24 cellular contexts compared by ENCODE assay signal in genomic region chr6:6729971-6730370, GRCh38.
"Had no signal": no experiment of that assay in that cellular context is flagged by ENCODE, and none has a peak within 500 bp of the region (broad histone marks: within the 10 kb centered on the region; RNA-seq: fewer than 3 reads in every experiment).

No MANE protein-coding gene starts in this region.

- H3K27ac Mint-ChIP-seq: activated CD4-positive, alpha-beta T cell treated with anti-CD3 and anti-CD28 coated beads for 36 hours; activated CD8-positive, alpha-beta memory T cell treated with anti-CD3 and anti-CD28 coated beads, Interleukin-2, amount 10 ng/mL, durations not matched to agents 7 days and 5 days; activated CD8-positive, alpha-beta T cell treated with anti-CD3 and anti-CD28 coated beads, Interleukin-2, amount 10 ng/mL, durations not matched to agents 7 days and 5 days; natural killer cell; neural progenitor cell had no signal

- H3K36me3 Mint-ChIP-seq: activated CD8-positive, alpha-beta memory T cell treated with anti-CD3 and anti-CD28 coated beads, Interleukin-2, amount 10 ng/mL, durations not matched to agents 7 days and 5 days; activated naive CD4-positive, alpha-beta T cell treated with anti-CD3 and anti-CD28 coated beads, Interleukin-2, amount 50 U/mL, for 72 hours; natural killer cell; neural progenitor cell had no signal

- H3K4me3 Mint-ChIP-seq: activated CD4-positive, alpha-beta T cell treated with anti-CD3 and anti-CD28 coated beads for 36 hours; activated CD8-positive, alpha-beta memory T cell treated with anti-CD3 and anti-CD28 coated beads, Interleukin-2, amount 10 ng/mL, durations not matched to agents 7 days and 5 days; activated CD8-positive, alpha-beta T cell treated with anti-CD3 and anti-CD28 coated beads, Interleukin-2, amount 10 ng/mL, durations not matched to agents 7 days and 5 days; natural killer cell; neural progenitor cell had no signal

- H3K9me3 ChIP-seq: esophagus squamous epithelium, heart right ventricle, right lobe of liver, thoracic aorta had no signal

- H3K9me3 Mint-ChIP-seq: activated naive CD4-positive, alpha-beta T cell treated with anti-CD3 and anti-CD28 coated beads, Interleukin-2, amount 50 U/mL, for 72 hours; natural killer cell had no signal

- ATAC-seq: activated CD4-positive, alpha-beta T cell treated with anti-CD3 and anti-CD28 coated beads for 36 hours; activated CD8-positive, alpha-beta memory T cell treated with anti-CD3 and anti-CD28 coated beads, Interleukin-2, amount 10 ng/mL, durations not matched to agents 7 days and 5 days; activated CD8-positive, alpha-beta T cell treated with anti-CD3 and anti-CD28 coated beads, Interleukin-2, amount 10 ng/mL, durations not matched to agents 7 days and 5 days; activated naive CD4-positive, alpha-beta T cell treated with anti-CD3 and anti-CD28 coated beads, Interleukin-2, amount 50 U/mL, for 72 hours; natural killer cell; right lobe of liver; stimulated activated naive CD8-positive, alpha-beta T cell treated with anti-CD3 and anti-CD28 coated beads, Interleukin-15, Interleukin-2, amounts not matched to agents 100 U/mL and 50 U/mL, for 24 hours had no signal

- H3K9ac ChIP-seq: neural progenitor cell had no signal

- H2AFZ ChIP-seq: neural progenitor cell had no signal

- H3K4me3 ChIP-seq: esophagus squamous epithelium, heart right ventricle, neural progenitor cell, right lobe of liver, thoracic aorta had no signal

- H3K4me2 ChIP-seq: neural progenitor cell had no signal

- H3K27ac ChIP-seq: epithelial cell of prostate, foreskin keratinocyte, neural progenitor cell, right lobe of liver, thoracic aorta had no signal

- H3K36me3 ChIP-seq: esophagus squamous epithelium, heart right ventricle, neural progenitor cell, right lobe of liver, thoracic aorta had no signal

- FAIRE-seq: colon, endometrium, urothelium cell line had no signal

- DNase-seq: activated CD4-positive, alpha-beta T cell treated with anti-CD3 and anti-CD28 coated beads for 36 hours; activated CD4-positive, CD25-positive, alpha-beta regulatory T cell; activated CD8-positive, alpha-beta memory T cell treated with anti-CD3 and anti-CD28 coated beads, Interleukin-2, amount 10 ng/mL, durations not matched to agents 7 days and 5 days; activated CD8-positive, alpha-beta T cell treated with anti-CD3 and anti-CD28 coated beads, Interleukin-2, amount 10 ng/mL, durations not matched to agents 7 days and 5 days; activated naive CD4-positive, alpha-beta T cell; activated T-cell treated with anti-CD3 and anti-CD28 coated beads, Interleukin-2, amount 50 U/mL, for 48 hours; anterior cingulate cortex; effector CD8-positive, alpha-beta T cell; esophagus squamous epithelium; foreskin keratinocyte; heart right ventricle; midbrain; natural killer cell; right lobe of liver; stimulated activated CD4-positive, alpha-beta T cell treated with anti-CD3 and anti-CD28 coated beads, Interleukin-2, amount 100 ng/mL, for 48 hours; stimulated activated naive CD8-positive, alpha-beta T cell treated with anti-CD3 and anti-CD28 coated beads, Interleukin-15, Interleukin-2, amounts not matched to agents 100 U/mL and 50 U/mL, for 24 hours; trophoblast cell had no signal

- H3K27me3 ChIP-seq: esophagus squamous epithelium, foreskin keratinocyte, heart right ventricle, neural progenitor cell, right lobe of liver had no signal

- H3K4me1 Mint-ChIP-seq: activated CD4-positive, alpha-beta T cell treated with anti-CD3 and anti-CD28 coated beads for 36 hours had no signal
